15 cellular contexts compared by ENCODE assay signal in the genomic region with DNA sequence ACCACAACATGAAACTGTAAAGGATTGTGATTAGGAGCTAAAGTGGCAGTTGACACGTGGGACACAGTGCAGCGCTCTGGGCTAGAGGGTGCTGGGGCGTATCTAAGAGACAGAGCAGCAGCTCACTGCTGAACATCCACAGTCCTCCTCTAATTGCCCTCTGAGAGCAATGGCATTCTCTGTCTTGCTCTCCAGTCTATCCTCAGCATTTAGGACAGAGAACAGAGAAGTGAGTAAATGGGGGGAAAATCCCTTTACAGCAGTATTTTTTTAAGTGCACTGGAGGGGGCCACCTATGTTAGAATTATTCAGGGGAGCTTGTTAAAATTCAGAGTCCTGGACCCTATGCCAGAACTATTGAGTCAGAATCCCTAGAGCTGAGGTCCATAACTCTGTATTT. TPM values are rescaled to one million over a fixed set of nuclear protein-coding genes. Genes with fewer than 3 reads are reported as not detected.
DNase-seq lines count a peak whose midpoint lies in the region; ATAC-seq and TF ChIP-seq lines count a peak whose summit lies in the region.
"Had no signal": no experiment of that assay in that cellular context is flagged by ENCODE, and none has a peak within 500 bp of the region (broad histone marks: within the 10 kb centered on the region; RNA-seq: fewer than 3 reads in every experiment).

No MANE protein-coding gene starts in this region.

- no peaks in the 10 kb centered on the region for H3K9me3 Mint-ChIP-seq in activated T-cell treated with anti-CD3 and anti-CD28 coated beads, Interleukin-2, amount 50 U/mL, for 72 hours
- H3K9me3 Mint-ChIP-seq in stimulated activated naive B cell treated with anti-CD40 and anti-IgM and Interleukin-4, amounts not matched to agents 10 μg/mL and 1 μg/mL and 100 μg/mL, for 72 hours = no peaks in the 10 kb centered on the region
- H3K9me3 Mint-ChIP-seq in CD4-positive, alpha-beta T cell = no peaks in the 10 kb centered on the region

- TF ChIP-seq CTCF in CD4-positive, alpha-beta T cell (IDR thresholded peaks at IDR 0.05) = no peak

- peak overlapping the region; percentile 10 to 21 for H3K4me3 Mint-ChIP-seq in activated T-cell treated with anti-CD3 and anti-CD28 coated beads, Interleukin-2, amount 50 U/mL, for 72 hours
- H3K4me3 Mint-ChIP-seq in stimulated activated naive B cell treated with anti-CD40 and anti-IgM and Interleukin-4, amounts not matched to agents 10 μg/mL and 1 μg/mL and 100 μg/mL, for 72 hours = peak overlapping the region; percentile 39 to 72
- H3K4me3 Mint-ChIP-seq in CD4-positive, alpha-beta T cell = no peak overlapping the region

- CTCF ChIA-PET in CD4-positive, alpha-beta T cell (lab: Charles Lee) = no interaction called here

- H3K36me3 Mint-ChIP-seq in activated T-cell treated with anti-CD3 and anti-CD28 coated beads, Interleukin-2, amount 50 U/mL, for 72 hours (ENCODE audit: insufficient read depth in 2 of 2) = no peaks in the 10 kb centered on the region
- peaks cover 0 to 2% of the 10 kb centered on the region in 2 donors for H3K36me3 Mint-ChIP-seq in stimulated activated naive B cell treated with anti-CD40 and anti-IgM and Interleukin-4, amounts not matched to agents 10 μg/mL and 1 μg/mL and 100 μg/mL, for 72 hours
- peaks cover 9% of the 10 kb centered on the region for H3K36me3 Mint-ChIP-seq in CD4-positive, alpha-beta T cell (ENCODE audit: low read depth)

- no peaks in the 10 kb centered on the region for H3K27me3 ChIP-seq in CD4-positive, alpha-beta T cell (ENCODE audit: control insufficient read depth, insufficient read depth, low read length)
- H3K27me3 ChIP-seq: colonic mucosa had no signal

- DNase-seq in activated T-cell treated with anti-CD3 and anti-CD28 coated beads, Interleukin-2, amount 50 U/mL, for 72 hours = no peak
- no peak for DNase-seq in activated T-cell treated with anti-CD3 and anti-CD28 coated beads, Interleukin-2, amount 50 U/mL, for 48 hours
- DNase-seq in stimulated activated naive B cell treated with anti-CD40 and anti-IgM and Interleukin-4, amounts not matched to agents 10 μg/mL and 1 μg/mL and 100 μg/mL, for 72 hours = peak; percentile 46
- DNase-seq in CD4-positive, alpha-beta T cell = no peak
- no peak for DNase-seq in effector CD8-positive, alpha-beta T cell (lab: John Stamatoyannopoulos, UW)
- DNase-seq: ACHN; activated CD4-positive, alpha-beta T cell treated with anti-CD3 and anti-CD28 coated beads, Interleukin-2, amount 50 U/mL, for 4 hours; colonic mucosa; H7; NCI-H1930; NK-92 treated with Interleukin-12 subunit alpha and Interleukin-12 subunit beta, amount 100 ng/mL, for 24 hours had no signal

- peaks cover 7% of the 10 kb centered on the region for H3K27me3 Mint-ChIP-seq in activated T-cell treated with anti-CD3 and anti-CD28 coated beads, Interleukin-2, amount 50 U/mL, for 72 hours (ENCODE audit: low read depth)
- no peaks in the 10 kb centered on the region for H3K27me3 Mint-ChIP-seq in stimulated activated naive B cell treated with anti-CD40 and anti-IgM and Interleukin-4, amounts not matched to agents 10 μg/mL and 1 μg/mL and 100 μg/mL, for 72 hours
- no peaks in the 10 kb centered on the region for H3K27me3 Mint-ChIP-seq in CD4-positive, alpha-beta T cell

- no peaks in the 10 kb centered on the region for H3K9me3 ChIP-seq in CD4-positive, alpha-beta T cell (ENCODE audit: control insufficient read depth, low read length)
- H3K9me3 ChIP-seq: colonic mucosa, thoracic aorta had no signal

- peak; percentile 10 to 20 for ATAC-seq in activated T-cell treated with anti-CD3 and anti-CD28 coated beads, Interleukin-2, amount 50 U/mL, for 72 hours (replicated peaks in 1 of 2)
- peak; percentile 45 for ATAC-seq in HG02623 (IDR thresholded peaks at IDR 0.05; ENCODE audit: unreplicated experiment)
- peak; percentile 44 for ATAC-seq in HG03442 (IDR thresholded peaks at IDR 0.05; ENCODE audit: unreplicated experiment)
- ATAC-seq in stimulated activated naive B cell treated with anti-CD40 and anti-IgM and Interleukin-4, amounts not matched to agents 10 μg/mL and 1 μg/mL and 100 μg/mL, for 72 hours (replicated peaks) = peak; percentile 88 to 89
- no peak for ATAC-seq in GM21526 (IDR thresholded peaks at IDR 0.05; ENCODE audit: low FRiP score, unreplicated experiment)
- no peak for ATAC-seq in CD4-positive, alpha-beta T cell (ENCODE audit: poor library complexity)

- peak overlapping the region; percentile 24 for H3K27ac Mint-ChIP-seq in activated T-cell treated with anti-CD3 and anti-CD28 coated beads, Interleukin-2, amount 50 U/mL, for 72 hours
- H3K27ac Mint-ChIP-seq in stimulated activated naive B cell treated with anti-CD40 and anti-IgM and Interleukin-4, amounts not matched to agents 10 μg/mL and 1 μg/mL and 100 μg/mL, for 72 hours = peak overlapping the region; percentile 86
- H3K27ac Mint-ChIP-seq in CD4-positive, alpha-beta T cell = no peak overlapping the region

- POLR2A ChIA-PET in CD4-positive, alpha-beta T cell (lab: Charles Lee) = no interaction called here

- no peak overlapping the region for H3K27ac ChIP-seq in CD4-positive, alpha-beta T cell (ENCODE audit: low read depth, low read length)
- H3K27ac ChIP-seq: colonic mucosa, thoracic aorta had no signal

- peaks cover 42% of the 10 kb centered on the region for H3K4me1 Mint-ChIP-seq in activated T-cell treated with anti-CD3 and anti-CD28 coated beads, Interleukin-2, amount 50 U/mL, for 72 hours (ENCODE audit: low read depth)
- peaks cover 33 to 51% of the 10 kb centered on the region in 2 donors for H3K4me1 Mint-ChIP-seq in stimulated activated naive B cell treated with anti-CD40 and anti-IgM and Interleukin-4, amounts not matched to agents 10 μg/mL and 1 μg/mL and 100 μg/mL, for 72 hours
- peaks cover 20% of the 10 kb centered on the region for H3K4me1 Mint-ChIP-seq in CD4-positive, alpha-beta T cell (ENCODE audit: low read depth)

- intact Hi-C loops in CD4-positive, alpha-beta T cell (cut with DNase I, micrococcal nuclease) = loop anchor here in 1 of 2 experiments (5.0 to 10.0 kb wide), 2 partner anchors 93 to 1279 kb away; partner anchors contain the start of genes ARFIP1, FHIP1A and TIGD4

RNA-seq across cellular contexts. Expression of gene TMEM154, which starts 4.2 kb away (rescaled TPM):
- 10 to 100 TPM; 16.8 to 22.0 TPM for total RNA-seq in activated T-cell treated with anti-CD3 and anti-CD28 coated beads, Interleukin-2, amount 50 U/mL, for 72 hours
- 10 to 100 TPM; 13.6 to 16.7 TPM for total RNA-seq in CD4-positive, alpha-beta T cell

Comparison
In these comparisons a context has a peak if more than half of its experiments do, and no peak if none do; other contexts are left out.
1. ATAC-seq: peak in activated T-cell treated with anti-CD3 and anti-CD28 coated beads, Interleukin-2, amount 50 U/mL, for 72 hours (2 of 2), HG02623 (single experiment), HG03442 (single experiment) and stimulated activated naive B cell treated with anti-CD40 and anti-IgM and Interleukin-4, amounts not matched to agents 10 μg/mL and 1 μg/mL and 100 μg/mL, for 72 hours (2 of 2); none in GM21526 (single experiment) and CD4-positive, alpha-beta T cell (single experiment).